ENCODE assay signal across 12 cellular contexts in genomic region chr17:82399601-82400101, GRCh38. TPM values are rescaled to one million over a fixed set of nuclear protein-coding genes. Genes with fewer than 3 reads are reported as not detected.
A peak's percentile ranks its signal among the peaks of the same experiment; 100 is the strongest.
DNase-seq lines count a peak whose midpoint lies in the region; ATAC-seq and TF ChIP-seq lines count a peak whose summit lies in the region.
"Had no signal": no experiment of that assay in that cellular context is flagged by ENCODE, and none has a peak within 500 bp of the region (broad histone marks: within the 10 kb centered on the region; RNA-seq: fewer than 3 reads in every experiment).

No MANE protein-coding gene starts in this region.

- H3K27ac Mint-ChIP-seq in osteocyte (ENCODE audit: unreplicated experiment): peak overlapping the region; percentile 73
- H3K27ac Mint-ChIP-seq in WTC11: no peak overlapping the region; the same call in 1 of the 2 replicates
- peak overlapping the region in 1 of 7 donors; percentile 67 for H3K27ac Mint-ChIP-seq in CD4-positive, alpha-beta memory T cell
- H3K27ac Mint-ChIP-seq: activated CD8-positive, alpha-beta T cell treated with anti-CD3 and anti-CD28 coated beads for 36 hours had no signal

- H3K4me3 ChIP-seq in MG63 (no peak overlapping the region), adipocyte (ENCODE audit: low read length) (no peak overlapping the region)
- H3K4me3 ChIP-seq in CD4-positive, alpha-beta memory T cell (ENCODE audit: low read length in 2 of 2): no peak overlapping the region

- H3K4me3 Mint-ChIP-seq in osteocyte (ENCODE audit: unreplicated experiment) (no peak overlapping the region), WTC11 (no peak overlapping the region)
- no peak overlapping the region for H3K4me3 Mint-ChIP-seq in CD4-positive, alpha-beta memory T cell
- H3K4me3 Mint-ChIP-seq: activated CD8-positive, alpha-beta T cell treated with anti-CD3 and anti-CD28 coated beads for 36 hours had no signal

- H3K9ac ChIP-seq in adipocyte (ENCODE audit: low read length): peak overlapping the region; percentile 42

- peaks cover 42% of the 10 kb centered on the region for H3K4me1 ChIP-seq in adipocyte (ENCODE audit: control insufficient read depth, insufficient read depth, low read length)
- H3K4me1 ChIP-seq in CD4-positive, alpha-beta memory T cell (ENCODE audit: insufficient read depth, low read length): peaks cover 14% of the 10 kb centered on the region

- DNase-seq in D341Med (ENCODE audit: low spot score): peak; percentile 66
- DNase-seq in MG63: peak; percentile 28
- no peak for DNase-seq in adipocyte (ENCODE audit: low read depth)
- no peak for DNase-seq in osteocyte (ENCODE audit: extremely low spot score, unreplicated experiment)
- DNase-seq in WTC11 (ENCODE audit: low spot score): no peak
- DNase-seq in CD4-positive, alpha-beta memory T cell: no peak
- DNase-seq: activated CD8-positive, alpha-beta T cell treated with anti-CD3 and anti-CD28 coated beads for 36 hours; activated gamma-delta T cell treated with Interleukin-2 at 50 U/mL for 16 hours; mammary epithelial cell; NCI-H1048; stimulated activated CD4-positive, alpha-beta T cell treated with anti-CD3 and anti-CD28 coated beads, Interleukin-4, amount 100 ng/mL, for 4 hours had no signal

- H3K9me3 Mint-ChIP-seq in osteocyte (ENCODE audit: unreplicated experiment) (no peaks in the 10 kb centered on the region), WTC11 (no peaks in the 10 kb centered on the region)
- no peaks in the 10 kb centered on the region for H3K9me3 Mint-ChIP-seq in CD4-positive, alpha-beta memory T cell
- H3K9me3 Mint-ChIP-seq: activated CD8-positive, alpha-beta T cell treated with anti-CD3 and anti-CD28 coated beads for 36 hours had no signal

- no peak for TF ChIP-seq CTCF in osteocyte (IDR thresholded peaks at IDR 0.05)
- no peak for TF ChIP-seq CTCF in WTC11 (IDR thresholded peaks at IDR 0.05)

- H3K27me3 Mint-ChIP-seq in osteocyte (ENCODE audit: unreplicated experiment) (no peaks in the 10 kb centered on the region), WTC11 (ENCODE audit: low read depth) (no peaks in the 10 kb centered on the region)
- H3K27me3 Mint-ChIP-seq in CD4-positive, alpha-beta memory T cell: no peaks in the 10 kb centered on the region
- H3K27me3 Mint-ChIP-seq: activated CD8-positive, alpha-beta T cell treated with anti-CD3 and anti-CD28 coated beads for 36 hours had no signal

- H3K27me3 ChIP-seq in MG63 (no peaks in the 10 kb centered on the region), adipocyte (replicated peaks; ENCODE audit: control insufficient read depth, insufficient read depth, low read length) (no peaks in the 10 kb centered on the region)
- H3K27me3 ChIP-seq in CD4-positive, alpha-beta memory T cell (ENCODE audit: insufficient read depth, low read length): no peaks in the 10 kb centered on the region

- ATAC-seq in WTC11: no peak
- ATAC-seq in GM18498 (IDR thresholded peaks at IDR 0.05; ENCODE audit: unreplicated experiment): no peak
- ATAC-seq: activated CD8-positive, alpha-beta T cell treated with anti-CD3 and anti-CD28 coated beads for 36 hours had no signal

- H3K36me3 ChIP-seq in MG63 (peaks cover 5% of the 10 kb centered on the region), adipocyte (ENCODE audit: control insufficient read depth, insufficient read depth, low read length, severe bottlenecking) (peaks cover 9% of the 10 kb centered on the region)
- peaks cover 4% of the 10 kb centered on the region for H3K36me3 ChIP-seq in CD4-positive, alpha-beta memory T cell (ENCODE audit: insufficient read depth, low read length)

- CTCF ChIA-PET in WTC11 (lab: Charles Lee): interaction anchor here (1.0 kb wide), 1 partner anchor 24 kb away, joined by 3 read pairs; no protein-coding TSS in a partner anchor
- CTCF ChIA-PET in CD4-positive, alpha-beta memory T cell (lab: Charles Lee; ENCODE audit: partially characterized antibody): no interaction called here

- no peak overlapping the region for H3K27ac ChIP-seq in CD4-positive, alpha-beta memory T cell (ENCODE audit: low read depth, low read length)

- H3K36me3 Mint-ChIP-seq in osteocyte (ENCODE audit: unreplicated experiment): peaks cover 10% of the 10 kb centered on the region
- H3K36me3 Mint-ChIP-seq in WTC11: peaks cover 9% of the 10 kb centered on the region
- H3K36me3 Mint-ChIP-seq in CD4-positive, alpha-beta memory T cell: peaks cover 9 to 23% of the 10 kb centered on the region in 2 donors

- POLR2A ChIA-PET in WTC11 (lab: Charles Lee): no interaction called here
- POLR2A ChIA-PET in CD4-positive, alpha-beta memory T cell (lab: Charles Lee; ENCODE audit: partially characterized antibody): interaction anchor here (1.4 kb wide), 1 partner anchor 18 kb away, joined by 3 read pairs; no protein-coding TSS in a partner anchor

- H3K4me1 Mint-ChIP-seq in osteocyte (ENCODE audit: unreplicated experiment) (peaks cover 42% of the 10 kb centered on the region), WTC11 (no peaks in the 10 kb centered on the region)
- peaks cover 5 to 21% (median 14%) of the 10 kb centered on the region in 4 donors for H3K4me1 Mint-ChIP-seq in CD4-positive, alpha-beta memory T cell

- intact Hi-C loops in CD4-positive, alpha-beta memory T cell (cut with micrococcal nuclease): no loop called here

- no peaks in the 10 kb centered on the region for H3K9me3 ChIP-seq in MG63
- H3K9me3 ChIP-seq in adipocyte (ENCODE audit: control insufficient read depth, low read length): no peaks in the 10 kb centered on the region
- no peaks in the 10 kb centered on the region for H3K9me3 ChIP-seq in CD4-positive, alpha-beta memory T cell (ENCODE audit: control insufficient read depth in 1 of 2, low read length in 2 of 2)

TF ChIP-seq in WTC11, 78 proteins besides CTCF, POLR2A, EP300 and RAD21:
- TF ChIP-seq ZBTB43 (CRISPR knock-in tag; IDR thresholded peaks at IDR 0.05) (no peak), SP1 (CRISPR knock-in tag; conservative IDR thresholded peaks at IDR 0.05) (no peak), E2F4 (CRISPR knock-in tag; IDR thresholded peaks at IDR 0.05; ENCODE audit: borderline replicate concordance, low read depth) (no peak), JAZF1 (CRISPR knock-in tag; IDR thresholded peaks at IDR 0.05) (no peak)

RNA-seq across cellular contexts. Expression of gene HEXD, which starts 18.5 kb away (rescaled TPM):
- total RNA-seq in MG63 (2014; rRNA removed; shearing (Covaris generic); ENCODE audit: low replicate concordance): 12.1 and 15.3 TPM in 2 replicates
- total RNA-seq in osteocyte (21.9 and 26.5 TPM in 2 replicates), WTC11 (2021) (36.0 to 40.0 TPM (median 37.1 TPM) in 3 replicates)
- total RNA-seq in CD4-positive, alpha-beta memory T cell: 100 to 1,000 TPM; 105 to 113 TPM
- polyA plus RNA-seq in CD4-positive, alpha-beta memory T cell: 10 to 100 TPM; 12.6 to 15.1 TPM

RNA-seq across cellular contexts. Expression of gene OGFOD3, which starts 18.7 kb away (rescaled TPM):
- total RNA-seq in MG63 (2014; rRNA removed; shearing (Covaris generic); ENCODE audit: low replicate concordance): 21.2 and 33.7 TPM in 2 replicates
- total RNA-seq in osteocyte: 30.7 and 32.8 TPM in 2 replicates
- total RNA-seq in WTC11 (2021): 20.4 to 24.0 TPM (median 22.5 TPM) in 3 replicates
- total RNA-seq in CD4-positive, alpha-beta memory T cell: 10 to 100 TPM; 28.8 to 30.3 TPM
- polyA plus RNA-seq in CD4-positive, alpha-beta memory T cell: 10 to 100 TPM; 23.4 to 36.1 TPM

RNA-seq across cellular contexts. Expression of gene UTS2R, which starts 28.1 kb away (rescaled TPM):
- total RNA-seq in MG63 (2014; rRNA removed; shearing (Covaris generic); ENCODE audit: low replicate concordance): not detected in 2 replicates
- total RNA-seq in osteocyte (not detected in 2 replicates), WTC11 (2021) (0.46 to 0.76 TPM (median 0.53 TPM) in 3 replicates)
- total RNA-seq in CD4-positive, alpha-beta memory T cell: not detected
- polyA plus RNA-seq in CD4-positive, alpha-beta memory T cell: not detected
- total RNA-seq: activated CD8-positive, alpha-beta T cell treated with anti-CD3 and anti-CD28 coated beads for 36 hours; mammary epithelial cell had no signal
- polyA plus RNA-seq: mammary epithelial cell had no signal

RNA-seq across cellular contexts. Expression of gene TEX19, which starts 40.6 kb away (rescaled TPM):
- total RNA-seq in MG63 (2014; rRNA removed; shearing (Covaris generic); ENCODE audit: low replicate concordance): 2.3 TPM in 1 of 2 replicates, not detected in the other
- total RNA-seq in osteocyte (not detected in 2 replicates), WTC11 (2021) (0.89 to 1.4 TPM (median 1.4 TPM) in 3 replicates)
- total RNA-seq in CD4-positive, alpha-beta memory T cell: not detected
- not detected for polyA plus RNA-seq in CD4-positive, alpha-beta memory T cell
- total RNA-seq: activated CD8-positive, alpha-beta T cell treated with anti-CD3 and anti-CD28 coated beads for 36 hours; mammary epithelial cell had no signal
- polyA plus RNA-seq: mammary epithelial cell had no signal

RNA-seq across cellular contexts. Expression of gene CYBC1, which starts 50.9 kb away (rescaled TPM):
- 71.0 and 84.5 TPM in 2 replicates for total RNA-seq in MG63 (2014; rRNA removed; shearing (Covaris generic); ENCODE audit: low replicate concordance)
- total RNA-seq in osteocyte (69.8 and 78.7 TPM in 2 replicates), WTC11 (2021) (61.5 to 71.7 TPM (median 65.5 TPM) in 3 replicates)
- total RNA-seq in CD4-positive, alpha-beta memory T cell: 100 to 1,000 TPM; 236 to 249 TPM
- polyA plus RNA-seq in CD4-positive, alpha-beta memory T cell: 100 to 1,000 TPM; 166 to 237 TPM

Comparison
In these comparisons a context has a peak if more than half of its experiments do, and no peak if none do; other contexts are left out.
1. DNase-seq: peak in D341Med (single experiment) and MG63 (single experiment); none in adipocyte (single experiment), osteocyte (single experiment), WTC11 (single experiment) and CD4-positive, alpha-beta memory T cell (0 of 5).